ENCODE assay signal across 1 cellular context in genomic region chr4:42655921-42656735, GRCh38.
TF ChIP-seq lines count a peak whose summit lies in the region.

No MANE protein-coding gene starts in this region.

TF ChIP-seq in HepG2, 621 proteins besides CTCF, POLR2A, EP300 and RAD21 (continued from another document):
- no peak for TF ChIP-seq MTERF4 (CRISPR knock-in tag; IDR thresholded peaks at IDR 0.05)
- TF ChIP-seq GFI1 (CRISPR knock-in tag; IDR thresholded peaks at IDR 0.05; ENCODE audit: borderline replicate concordance): no peak
